Comparison of ENCODE assay signal across 3 cellular contexts in genomic region chr16:56513972-56514371, GRCh38.
TF ChIP-seq lines count a peak whose summit lies in the region.

No MANE protein-coding gene starts in this region.

TF ChIP-seq in IMR-90, 13 proteins besides CTCF, POLR2A, EP300 and RAD21:
- peak; percentile 62 for TF ChIP-seq SMC3 (IDR thresholded peaks at IDR 0.05; ENCODE audit: low read depth, low read length)
- no peak for TF ChIP-seq FOS (IDR thresholded peaks at IDR 0.05; ENCODE audit: low read depth, low read length)

TF ChIP-seq in SK-N-SH, 30 proteins besides CTCF, POLR2A, EP300 and RAD21:
- TF ChIP-seq ELF1 (IDR thresholded peaks at IDR 0.05) = no peak
- peak; percentile 49 for TF ChIP-seq SMC3 (IDR thresholded peaks at IDR 0.05; ENCODE audit: low read depth, low read length)
- TF ChIP-seq YY1 (IDR thresholded peaks at IDR 0.05; ENCODE audit: low read depth) = no peak

TF ChIP-seq in GM12878, 131 proteins besides CTCF, POLR2A, EP300 and RAD21:
- TF ChIP-seq BCL11A (IDR thresholded peaks at IDR 0.05; ENCODE audit: low read depth, low read length) = no peak
- peak; percentile 46; the same call in 1 of the 2 replicates for TF ChIP-seq SMC3 (IDR thresholded peaks at IDR 0.05; ENCODE audit: borderline replicate concordance, low read length)
- TF ChIP-seq ZNF622 (IDR thresholded peaks at IDR 0.05) = no peak
- no peak for TF ChIP-seq JUNB (IDR thresholded peaks at IDR 0.05)
